Comparison of ENCODE assay signal across 8 cellular contexts in genomic region chr9:119289740-119290139, GRCh38.
DNase-seq lines count a peak whose midpoint lies in the region; ATAC-seq and TF ChIP-seq lines count a peak whose summit lies in the region.

No MANE protein-coding gene starts in this region.

- H3K9me3 ChIP-seq in mammary epithelial cell (replicated peaks; ENCODE audit: insufficient read depth, low read length): no peaks in the 10 kb centered on the region
- no peaks in the 10 kb centered on the region for H3K9me3 ChIP-seq in liver (ENCODE audit: control insufficient read depth in 4 of 4, low read length in 3 of 4)

- dilution Hi-C loops in mammary epithelial cell (cut with HindIII; ENCODE audit: low sequenced_read_pairs): no loop called here

- H3K4me1 ChIP-seq in mammary epithelial cell (ENCODE audit: insufficient read depth, low read length) (no peaks in the 10 kb centered on the region), liver (ENCODE audit: control insufficient read depth in 4 of 4, insufficient read depth in 4 of 4, low read length in 3 of 4) (no peaks in the 10 kb centered on the region)

- H3K4me3 ChIP-seq in mammary epithelial cell (replicated peaks in 1 of 3; ENCODE audit: insufficient read depth in 1 of 3, low read depth in 2 of 3, low read length in 3 of 3) (no peak overlapping the region), liver (ENCODE audit: low read depth in 1 of 3, low read length in 3 of 3) (no peak overlapping the region)

- WGBS in mammary epithelial cell (ENCODE audit: low coverage, missing lambda C conversion rate): 28% methylated on average over 3 of the region's 3 CpGs
- WGBS in liver: 13% methylated on average over 3 of the region's 3 CpGs

- H3K4me2 ChIP-seq in mammary epithelial cell (ENCODE audit: insufficient read depth, low read depth, low read length): no peak overlapping the region

- BruUV-seq in mammary epithelial cell (replicated peaks; lab: Mats Ljungman, UMichigan): no TSS peak

- ATAC-seq in GM18861 (IDR thresholded peaks at IDR 0.05; ENCODE audit: unreplicated experiment) (peak; percentile 88), HG03139 (IDR thresholded peaks at IDR 0.05; ENCODE audit: unreplicated experiment) (peak; percentile 92), HG02763 (IDR thresholded peaks at IDR 0.05; ENCODE audit: unreplicated experiment) (no peak)

- H3K9ac ChIP-seq in mammary epithelial cell (ENCODE audit: insufficient read depth, low read length) (no peak overlapping the region), liver (ENCODE audit: low read depth in 1 of 2, low read length in 2 of 2) (no peak overlapping the region)

- H4K20me1 ChIP-seq in mammary epithelial cell (ENCODE audit: insufficient read depth, low read length): no peaks in the 10 kb centered on the region

- TF ChIP-seq CTCF in mammary epithelial cell (conservative IDR thresholded peaks at IDR 0.05 in 1 of 2, IDR thresholded peaks at IDR 0.05 in 1 of 2; ENCODE audit: extremely low read depth in 1 of 2, insufficient read depth in 1 of 2, low read depth in 1 of 2, low read length in 2 of 2): peak; percentile 49 to 66
- TF ChIP-seq CTCF in liver (IDR thresholded peaks at IDR 0.05; ENCODE audit: low read depth, low read length, missing input control): peak; percentile 89

- no peak overlapping the region for H2AFZ ChIP-seq in mammary epithelial cell (ENCODE audit: low read depth, low read length)

- no peaks in the 10 kb centered on the region for H3K27me3 ChIP-seq in mammary epithelial cell (ENCODE audit: insufficient read depth, low read length)
- no peaks in the 10 kb centered on the region for H3K27me3 ChIP-seq in liver (ENCODE audit: control insufficient read depth in 4 of 4, insufficient read depth in 4 of 4, low read length in 3 of 4)

- intact Hi-C loops in mammary epithelial cell (cut with micrococcal nuclease): loop anchor here (1.0 to 10.0 kb wide), 7 partner anchors 76 to 1505 kb away; no protein-coding TSS in a partner anchor

- H3K27ac ChIP-seq in mammary epithelial cell (ENCODE audit: insufficient read depth, low read depth, low read length) (no peak overlapping the region), liver (ENCODE audit: low read depth in 1 of 2, low read length in 2 of 2) (no peak overlapping the region)

- no peaks in the 10 kb centered on the region for H3K36me3 ChIP-seq in mammary epithelial cell (ENCODE audit: insufficient read depth, low read length)
- no peaks in the 10 kb centered on the region for H3K36me3 ChIP-seq in liver (ENCODE audit: control insufficient read depth in 4 of 4, insufficient read depth in 3 of 4, low read depth in 1 of 4, low read length in 3 of 4)

- no peaks in the 10 kb centered on the region for H3K79me2 ChIP-seq in mammary epithelial cell (ENCODE audit: insufficient read depth, low read length)

- in situ Hi-C loops in Caki2 (cut with HindIII; ENCODE audit: low pct_unique_long_range_greater_than_20kb, low sequenced_read_pairs): no loop called here
- in situ Hi-C loops in mammary epithelial cell (cut with MboI; ENCODE audit: low sequenced_read_pairs in 2 of 2): loop anchor here in 1 of 2 donors (25.0 kb wide), 1 partner anchor 702 kb away; no protein-coding TSS in a partner anchor

- DNase-seq in Caki2 (ENCODE audit: low read depth) (peak; percentile 56), NCI-H774 (lab: John Stamatoyannopoulos, UW) (peak; percentile 43), mammary epithelial cell (peak; percentile 50), occipital lobe (lab: John Stamatoyannopoulos, UW) (no peak)

- peak; percentile 89 to 90 for TF ChIP-seq RAD21 in liver (IDR thresholded peaks at IDR 0.05)

- CTCF ChIA-PET in mammary epithelial cell (lab: Charles Lee; ENCODE audit: low non-redundant PET): no interaction called here

TF ChIP-seq in liver, 16 proteins besides CTCF, POLR2A, EP300 and RAD21:
- TF ChIP-seq RXRA (IDR thresholded peaks at IDR 0.05) (no peak), JUND (IDR thresholded peaks at IDR 0.05) (no peak), ATF3 (IDR thresholded peaks at IDR 0.05) (no peak), GABPA (IDR thresholded peaks at IDR 0.05 in 1 of 2, conservative IDR thresholded peaks at IDR 0.05 in 1 of 2) (no peak), EGR1 (IDR thresholded peaks at IDR 0.05; ENCODE audit: low read depth in 2 of 2) (no peak), FOXA2 (IDR thresholded peaks at IDR 0.05) (no peak), YY1 (IDR thresholded peaks at IDR 0.05) (no peak)
